ENCODE assay signal across 8 cellular contexts in the genomic region with DNA sequence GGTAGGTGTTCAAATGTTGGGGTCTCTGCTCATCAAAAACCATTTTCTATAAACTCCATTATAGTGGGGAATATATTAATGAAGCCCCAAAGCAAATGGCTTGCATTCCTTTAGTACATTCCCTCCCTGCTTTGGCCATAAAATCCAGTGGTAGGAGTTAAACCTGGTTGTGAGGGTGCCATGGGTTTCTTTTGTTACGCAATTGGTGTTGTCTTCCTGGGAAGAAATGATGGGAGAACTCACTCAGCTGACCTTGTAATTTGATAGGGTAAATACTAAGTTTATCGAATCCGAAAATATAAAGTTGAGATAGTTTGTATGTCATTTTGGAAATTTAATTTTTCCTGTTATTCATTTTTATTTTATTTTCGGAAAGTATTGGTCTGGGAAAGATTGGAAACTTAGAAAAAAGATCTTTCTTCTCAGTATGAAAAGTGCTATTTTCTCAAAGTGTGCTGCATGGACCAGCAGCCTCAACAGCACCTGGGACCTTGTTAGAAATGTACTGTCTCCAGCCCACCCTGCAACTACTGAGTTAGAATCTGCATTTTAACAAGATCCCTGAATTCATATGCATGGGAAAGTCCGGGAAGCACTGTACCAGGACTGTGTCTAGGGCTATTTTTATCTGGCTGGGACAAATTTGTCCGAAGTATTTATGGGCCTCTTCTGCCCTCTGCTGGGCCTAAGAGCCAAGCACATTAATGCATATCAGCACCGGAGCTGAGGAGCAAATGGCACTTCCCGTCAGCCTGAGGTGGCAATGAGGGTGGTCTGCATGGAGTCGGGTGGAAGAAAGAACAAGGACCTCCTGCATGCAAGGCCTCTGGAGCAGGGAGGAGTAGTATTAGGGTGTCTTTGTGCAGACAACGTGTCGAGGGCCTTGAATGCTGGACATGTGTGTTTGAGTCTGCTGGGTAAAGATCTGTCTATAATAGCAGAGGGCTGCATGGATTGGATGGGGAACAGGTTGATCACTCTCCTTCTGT. TPM values are rescaled to one million over a fixed set of nuclear protein-coding genes. Genes with fewer than 3 reads are reported as not detected.
A peak's percentile ranks its signal among the peaks of the same experiment; 100 is the strongest.
DNase-seq lines count a peak whose midpoint lies in the region; ATAC-seq lines count a peak whose summit lies in the region.

No MANE protein-coding gene starts in this region.

- no peaks in the 10 kb centered on the region for H3K36me3 ChIP-seq in SK-N-MC (ENCODE audit: insufficient read depth, low read length)

- intact Hi-C loops in Right ventricle myocardium inferior (cut with DNase I): loop anchor here (1.0 to 5.0 kb wide), 4 partner anchors 55 to 510 kb away; partner anchors contain the start of gene FAM81A

- H3K4me3 ChIP-seq in SK-N-MC: no peak overlapping the region

- no peak overlapping the region for H3K9ac ChIP-seq in SK-N-MC (ENCODE audit: insufficient read length)

- H3K27ac ChIP-seq in SK-N-MC: no peak overlapping the region

- peak; percentile 82 for DNase-seq in GM03348 (ENCODE audit: low spot score)
- peak; percentile 71 for DNase-seq in LoVo (ENCODE audit: low spot score)
- DNase-seq in SK-N-MC (ENCODE audit: low read depth, low spot score): peak; percentile 3
- DNase-seq in activated naive CD4-positive, alpha-beta T cell treated with anti-CD3 and anti-CD28 coated beads, Interleukin-2, amount 50 U/mL, for 16 hours: peak; percentile 46
- no peak for DNase-seq in Right ventricle myocardium inferior (ENCODE audit: missing footprints)
- DNase-seq in pons (ENCODE audit: low spot score): peak; percentile 94
- DNase-seq in ureter (ENCODE audit: low spot score): peak; percentile 57

- ATAC-seq in Right ventricle myocardium inferior: peak; percentile 88
- ATAC-seq in HG03571 (IDR thresholded peaks at IDR 0.05; ENCODE audit: unreplicated experiment): no peak

- no peaks in the 10 kb centered on the region for H3K9me3 ChIP-seq in SK-N-MC (ENCODE audit: low read depth, low read length)

RNA-seq across cellular contexts. Expression of gene FAM81A, which starts 54.7 kb away (rescaled TPM):
- total RNA-seq in Right ventricle myocardium inferior (11.0 TPM), ureter (7.3 TPM)
